In the genomic region with DNA sequence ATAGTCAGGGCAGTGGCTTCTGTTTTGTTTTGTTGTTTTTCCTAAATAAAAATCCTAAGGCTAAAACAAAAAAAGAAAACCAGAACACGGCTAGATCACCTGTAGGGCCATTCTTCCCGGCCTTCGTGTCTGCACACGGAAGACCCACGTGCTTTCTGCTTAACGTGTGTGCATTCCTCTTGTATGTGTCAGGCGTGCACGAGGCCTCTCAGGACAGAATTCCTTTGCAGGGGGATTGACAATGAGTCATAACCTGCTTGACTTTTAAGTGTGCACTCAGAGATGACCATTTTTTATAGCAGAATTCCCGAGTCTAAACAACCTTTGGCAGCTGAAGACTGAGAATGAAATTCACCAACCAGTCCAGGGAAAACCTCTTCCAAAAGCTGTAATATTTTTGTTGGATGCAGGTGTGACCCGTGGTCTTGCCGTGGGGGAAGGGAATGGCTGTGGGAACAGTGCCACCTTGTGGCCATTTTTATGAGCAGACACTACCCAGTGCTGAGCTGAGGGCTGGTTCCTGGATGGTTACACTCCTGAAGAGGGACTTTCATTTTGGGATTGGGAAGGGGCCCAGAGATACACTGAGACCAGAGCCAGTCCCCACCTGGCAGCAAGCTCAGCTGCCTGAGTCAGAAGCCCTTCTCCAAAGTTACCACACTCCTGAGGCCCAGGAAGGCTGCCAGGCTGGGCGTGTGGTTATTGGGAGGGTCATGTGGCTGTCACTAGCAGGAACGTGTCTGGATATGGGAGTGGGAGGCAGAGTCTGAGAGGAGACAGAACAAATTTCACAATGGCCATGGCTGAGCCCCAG, we compare ENCODE assay signal across 9 cellular contexts. TPM values are rescaled to one million over a fixed set of nuclear protein-coding genes. Genes with fewer than 3 reads are reported as not detected.
A peak's percentile ranks its signal among the peaks of the same experiment; 100 is the strongest.
DNase-seq lines count a peak whose midpoint lies in the region; ATAC-seq, FAIRE-seq and TF ChIP-seq lines count a peak whose summit lies in the region.
"Had no signal": no experiment of that assay in that cellular context is flagged by ENCODE, and none has a peak within 500 bp of the region (broad histone marks: within the 10 kb centered on the region; RNA-seq: fewer than 3 reads in every experiment).

No MANE protein-coding gene starts in this region.

- peaks cover 7% of the 10 kb centered on the region for H3K27me3 Mint-ChIP-seq in CD4-positive, CD25-positive, alpha-beta regulatory T cell
- H3K27me3 Mint-ChIP-seq in activated naive CD4-positive, alpha-beta T cell treated with anti-CD3 and anti-CD28 coated beads, Interleukin-2, amount 10 ng/mL, durations not matched to agents 7 days and 5 days = peaks cover 48% of the 10 kb centered on the region
- peaks cover 3% of the 10 kb centered on the region for H3K27me3 Mint-ChIP-seq in type B pancreatic cell
- H3K27me3 Mint-ChIP-seq: activated naive CD8-positive, alpha-beta T cell had no signal

- H3K27ac ChIP-seq in CD4-positive, CD25-positive, alpha-beta regulatory T cell (ENCODE audit: insufficient read depth, low read length, poor library complexity, severe bottlenecking) = no peak overlapping the region
- H3K27ac ChIP-seq in SJSA1 (peak overlapping the region; percentile 100), pancreas (peak overlapping the region in 2 of 4 donors; percentile 37 to 39)

- no peak overlapping the region for H3K4me3 ChIP-seq in CD4-positive, CD25-positive, alpha-beta regulatory T cell (ENCODE audit: low read depth, low read length)
- H3K4me3 ChIP-seq in SJSA1 (peak overlapping the region; percentile 15), pancreas (no peak overlapping the region)

- no peaks in the 10 kb centered on the region for H3K36me3 Mint-ChIP-seq in CD4-positive, CD25-positive, alpha-beta regulatory T cell
- H3K36me3 Mint-ChIP-seq in activated naive CD4-positive, alpha-beta T cell treated with anti-CD3 and anti-CD28 coated beads, Interleukin-2, amount 10 ng/mL, durations not matched to agents 7 days and 5 days = no peaks in the 10 kb centered on the region
- H3K36me3 Mint-ChIP-seq in type B pancreatic cell = no peaks in the 10 kb centered on the region
- H3K36me3 Mint-ChIP-seq: activated naive CD8-positive, alpha-beta T cell had no signal

- H3K9me3 Mint-ChIP-seq in CD4-positive, CD25-positive, alpha-beta regulatory T cell = peaks cover 0 to 3% (median 0%) of the 10 kb centered on the region in 7 donors
- no peaks in the 10 kb centered on the region for H3K9me3 Mint-ChIP-seq in activated naive CD4-positive, alpha-beta T cell treated with anti-CD3 and anti-CD28 coated beads, Interleukin-2, amount 10 ng/mL, durations not matched to agents 7 days and 5 days
- no peaks in the 10 kb centered on the region for H3K9me3 Mint-ChIP-seq in type B pancreatic cell

- CTCF ChIA-PET in activated naive CD4-positive, alpha-beta T cell treated with anti-CD3 and anti-CD28 coated beads, Interleukin-2, amount 10 ng/mL, durations not matched to agents 7 days and 5 days (lab: Charles Lee) = interaction anchor here (0.6 to 18.8 kb wide), 36 partner anchors 9 to 257 kb away, joined by 3 to 532 read pairs (median 4); a partner anchor contains a TSS

- intact Hi-C loops in pancreas (cut with DNase I) = loop anchor here in 2 of 3 donors (5.0 to 10.0 kb wide), 3 partner anchors 107 to 249 kb away; no protein-coding TSS in a partner anchor

- FAIRE-seq in pancreas (lab: Jason Lieb, UNC) = no peak

- H3K27me3 ChIP-seq in CD4-positive, CD25-positive, alpha-beta regulatory T cell (ENCODE audit: control insufficient read depth, insufficient read depth, low read length) = no peaks in the 10 kb centered on the region
- no peaks in the 10 kb centered on the region for H3K27me3 ChIP-seq in SJSA1 (replicated peaks)
- H3K27me3 ChIP-seq in pancreas = no peaks in the 10 kb centered on the region

- DNase-seq in CD4-positive, CD25-positive, alpha-beta regulatory T cell = peak; percentile 33 to 63 (median 57)
- DNase-seq in KG1 (lab: John Stamatoyannopoulos, UW) (peak; percentile 13), SJSA1 (ENCODE audit: low read depth in 1 of 2, low spot score in 2 of 2) (peak; percentile 95 to 96), glomerular visceral epithelial cell (ENCODE audit: extremely low spot score) (peak; percentile 98), pancreas (peak in 5 of 6 donors; percentile 60 to 83 (median 73)), type B pancreatic cell (ENCODE audit: extremely low spot score, unreplicated experiment) (no peak)
- DNase-seq in activated naive CD4-positive, alpha-beta T cell treated with anti-CD3 and anti-CD28 coated beads, Interleukin-2, amount 10 ng/mL, durations not matched to agents 7 days and 5 days = peak; percentile 72

- TF ChIP-seq CTCF in pancreas (IDR thresholded peaks at IDR 0.05) = peak; percentile 86 to 92 (median 90)
- peak; percentile 96 for TF ChIP-seq CTCF in type B pancreatic cell (conservative IDR thresholded peaks at IDR 0.05)

- H3K36me3 ChIP-seq in CD4-positive, CD25-positive, alpha-beta regulatory T cell (ENCODE audit: control insufficient read depth, insufficient read depth, low read length) = no peaks in the 10 kb centered on the region
- H3K36me3 ChIP-seq in SJSA1 = no peaks in the 10 kb centered on the region
- H3K36me3 ChIP-seq in pancreas = no peaks in the 10 kb centered on the region

- no peak overlapping the region for H3K4me3 Mint-ChIP-seq in CD4-positive, CD25-positive, alpha-beta regulatory T cell
- no peak overlapping the region for H3K4me3 Mint-ChIP-seq in activated naive CD4-positive, alpha-beta T cell treated with anti-CD3 and anti-CD28 coated beads, Interleukin-2, amount 10 ng/mL, durations not matched to agents 7 days and 5 days
- no peak overlapping the region for H3K4me3 Mint-ChIP-seq in type B pancreatic cell
- H3K4me3 Mint-ChIP-seq: activated naive CD8-positive, alpha-beta T cell had no signal

- ATAC-seq in CD4-positive, CD25-positive, alpha-beta regulatory T cell (ENCODE audit: low read depth in 2 of 2) = peak; percentile 56 to 74
- ATAC-seq in GM19372 (IDR thresholded peaks at IDR 0.05; ENCODE audit: low read depth, unreplicated experiment) = peak; percentile 69
- ATAC-seq in pancreas = peak; percentile 85 to 91 (median 90)

- H3K9me3 ChIP-seq in CD4-positive, CD25-positive, alpha-beta regulatory T cell (ENCODE audit: control insufficient read depth in 2 of 2, low read length in 2 of 2) = no peaks in the 10 kb centered on the region
- H3K9me3 ChIP-seq in SJSA1 (replicated peaks) (0 out of 2 replicates have a peak, but pooled peaks cover 2% of the 10 kb centered on the region), pancreas (no peaks in the 10 kb centered on the region)

- H3K27ac Mint-ChIP-seq in CD4-positive, CD25-positive, alpha-beta regulatory T cell = no peak overlapping the region
- no peak overlapping the region for H3K27ac Mint-ChIP-seq in activated naive CD4-positive, alpha-beta T cell treated with anti-CD3 and anti-CD28 coated beads, Interleukin-2, amount 10 ng/mL, durations not matched to agents 7 days and 5 days
- H3K27ac Mint-ChIP-seq in type B pancreatic cell = peak overlapping the region; percentile 58
- H3K27ac Mint-ChIP-seq: activated naive CD8-positive, alpha-beta T cell had no signal

- WGBS in pancreas, 2 donors = 13 to 19% methylated on average over 13 of the region's 13 CpGs

- H3K4me1 ChIP-seq in CD4-positive, CD25-positive, alpha-beta regulatory T cell (ENCODE audit: control insufficient read depth, insufficient read depth, low read length, poor library complexity, severe bottlenecking) = no peaks in the 10 kb centered on the region
- H3K4me1 ChIP-seq in SJSA1 (replicated peaks) (peaks cover 58% of the 10 kb centered on the region), pancreas (peaks cover 4 to 12% (median 5%) of the 10 kb centered on the region in 3 donors)

- peaks cover 0 to 6% (median 2%) of the 10 kb centered on the region in 4 donors for H3K4me1 Mint-ChIP-seq in CD4-positive, CD25-positive, alpha-beta regulatory T cell
- H3K4me1 Mint-ChIP-seq in activated naive CD4-positive, alpha-beta T cell treated with anti-CD3 and anti-CD28 coated beads, Interleukin-2, amount 10 ng/mL, durations not matched to agents 7 days and 5 days = peaks cover 4% of the 10 kb centered on the region
- peaks cover 14% of the 10 kb centered on the region for H3K4me1 Mint-ChIP-seq in type B pancreatic cell (ENCODE audit: unreplicated experiment)

RNA-seq across cellular contexts. Expression of a gene that starts 35.7 kb away (rescaled TPM):
- not detected for total RNA-seq in CD4-positive, CD25-positive, alpha-beta regulatory T cell
- polyA plus RNA-seq in CD4-positive, CD25-positive, alpha-beta regulatory T cell = 1 to 10 TPM in 3 of 4 donors, under 1 TPM in 1; 0.25 to 4.6 (median 1.8) TPM
- 572 and 807 TPM in 2 replicates for total RNA-seq in SJSA1 (2014; rRNA removed; shearing (Covaris generic))
- total RNA-seq in pancreas (10 to 100 TPM in 1 of 6 donors, 1 to 10 TPM in 5; 3.9 to 10.5 (median 5.8) TPM), type B pancreatic cell (ENCODE audit: low replicate concordance) (9.9 and 36.3 TPM in 2 replicates)
- 1 to 10 TPM; 2.7 to 9.1 TPM for polyA plus RNA-seq in pancreas

Comparison
In these comparisons a context has a peak if more than half of its experiments do, and no peak if none do; other contexts are left out.
1. RNA of a gene that starts 35.7 kb away (total RNA-seq): 572 to 807 TPM in SJSA1; 9.9 to 36.3 TPM in type B pancreatic cell, 3.9 to 10.5 TPM in pancreas and not detected in CD4-positive, CD25-positive, alpha-beta regulatory T cell (single experiment); every median in the first group is over 10 times any median in the second.
2. Peak in every context shown above with its lines, with median percentiles within 50 percentile points of each other: ATAC-seq.